In genomic region chr1:243731301-243731891, GRCh38 we compare ENCODE assay signal across 10 cellular contexts.
A peak's percentile ranks its signal among the peaks of the same experiment; 100 is the strongest.
DNase-seq lines count a peak whose midpoint lies in the region; ATAC-seq and TF ChIP-seq lines count a peak whose summit lies in the region.
"Had no signal": no experiment of that assay in that cellular context is flagged by ENCODE, and none has a peak within 500 bp of the region (broad histone marks: within the 10 kb centered on the region; RNA-seq: fewer than 3 reads in every experiment).

No MANE protein-coding gene starts in this region.

- H3K36me3 ChIP-seq in mucosa of descending colon (ENCODE audit: low read depth), result no peaks in the 10 kb centered on the region

- H3K27me3 Mint-ChIP-seq in activated CD4-positive, alpha-beta T cell treated with anti-CD3 and anti-CD28 coated beads, Interleukin-2, amount 10 ng/mL, durations not matched to agents 24 days and 14 days, result no peaks in the 10 kb centered on the region
- H3K27me3 Mint-ChIP-seq: stimulated activated naive CD8-positive, alpha-beta T cell treated with anti-CD3 and anti-CD28 coated beads, Interleukin-15, amount 100 ng/mL, for 72 hours had no signal

- peak overlapping the region; percentile 81 for H3K27ac ChIP-seq in caudate nucleus (ENCODE audit: low read depth, low read length)

- peaks cover 2% of the 10 kb centered on the region for H3K36me3 Mint-ChIP-seq in activated CD4-positive, alpha-beta T cell treated with anti-CD3 and anti-CD28 coated beads, Interleukin-2, amount 10 ng/mL, durations not matched to agents 24 days and 14 days (ENCODE audit: low read depth)

- H3K4me1 ChIP-seq in mucosa of descending colon (ENCODE audit: low read depth), result no peaks in the 10 kb centered on the region

- no peak overlapping the region for H3K4me3 ChIP-seq in mucosa of descending colon

- H3K4me1 Mint-ChIP-seq in activated CD4-positive, alpha-beta T cell treated with anti-CD3 and anti-CD28 coated beads, Interleukin-2, amount 10 ng/mL, durations not matched to agents 24 days and 14 days, result peaks cover 7% of the 10 kb centered on the region

- H3K9me3 ChIP-seq in mucosa of descending colon, result no peaks in the 10 kb centered on the region

- intact Hi-C loops in mucosa of descending colon (cut with DNase I, micrococcal nuclease), result no loop called here
- intact Hi-C loops in activated CD4-positive, alpha-beta T cell treated with anti-CD3 and anti-CD28 coated beads, Interleukin-2, amount 10 ng/mL, durations not matched to agents 24 days and 14 days (cut with micrococcal nuclease), result no loop called here

- H3K9me3 Mint-ChIP-seq in activated CD4-positive, alpha-beta T cell treated with anti-CD3 and anti-CD28 coated beads, Interleukin-2, amount 10 ng/mL, durations not matched to agents 24 days and 14 days, result peaks cover 6% of the 10 kb centered on the region
- H3K9me3 Mint-ChIP-seq: stimulated activated naive CD8-positive, alpha-beta T cell treated with anti-CD3 and anti-CD28 coated beads, Interleukin-15, amount 100 ng/mL, for 72 hours had no signal

- DNase-seq in D341Med (ENCODE audit: low spot score) (peak; percentile 49), NCI-H2029 (lab: John Stamatoyannopoulos, UW) (peak; percentile 78), caudate nucleus (lab: John Stamatoyannopoulos, UW) (peak in 10 of 61 donors; percentile 10 to 61 (median 24)), mucosa of descending colon (peak in 1 of 3 donors; percentile 34), GM19240 (ENCODE audit: insufficient read length, low spot score) (no peak)
- DNase-seq in activated CD4-positive, alpha-beta T cell treated with anti-CD3 and anti-CD28 coated beads, Interleukin-2, amount 10 ng/mL, durations not matched to agents 24 days and 14 days, result no peak
- DNase-seq in activated CD4-positive, alpha-beta T cell treated with anti-CD3 and anti-CD28 coated beads, Interleukin-2, amount 50 U/mL, for 1 hour, result no peak
- DNase-seq: activated CD8-positive, alpha-beta memory T cell treated with anti-CD3 and anti-CD28 coated beads, Interleukin-2, amount 50 U/mL, for 48 hours; stimulated activated naive CD8-positive, alpha-beta T cell treated with anti-CD3 and anti-CD28 coated beads, Interleukin-15, amount 100 ng/mL, for 72 hours had no signal

- H3K4me3 Mint-ChIP-seq in activated CD4-positive, alpha-beta T cell treated with anti-CD3 and anti-CD28 coated beads, Interleukin-2, amount 10 ng/mL, durations not matched to agents 24 days and 14 days, result no peak overlapping the region
- H3K4me3 Mint-ChIP-seq: stimulated activated naive CD8-positive, alpha-beta T cell treated with anti-CD3 and anti-CD28 coated beads, Interleukin-15, amount 100 ng/mL, for 72 hours had no signal

- H3K27ac Mint-ChIP-seq in activated CD4-positive, alpha-beta T cell treated with anti-CD3 and anti-CD28 coated beads, Interleukin-2, amount 10 ng/mL, durations not matched to agents 24 days and 14 days, result no peak overlapping the region
- H3K27ac Mint-ChIP-seq: stimulated activated naive CD8-positive, alpha-beta T cell treated with anti-CD3 and anti-CD28 coated beads, Interleukin-15, amount 100 ng/mL, for 72 hours had no signal

- TF ChIP-seq CTCF in mucosa of descending colon (IDR thresholded peaks at IDR 0.05), result no peak

- peak; percentile 64 for ATAC-seq in mucosa of descending colon
- no peak for ATAC-seq in HG03135 (IDR thresholded peaks at IDR 0.05; ENCODE audit: unreplicated experiment)
- ATAC-seq: stimulated activated naive CD8-positive, alpha-beta T cell treated with anti-CD3 and anti-CD28 coated beads, Interleukin-15, amount 100 ng/mL, for 72 hours had no signal

Comparison
In these comparisons a context has a peak if more than half of its experiments do, and no peak if none do; other contexts are left out.
1. DNase-seq: peak in D341Med (single experiment) and NCI-H2029 (single experiment); none in activated CD4-positive, alpha-beta T cell treated with anti-CD3 and anti-CD28 coated beads, Interleukin-2, amount 10 ng/mL, durations not matched to agents 24 days and 14 days (single experiment), GM19240 (single experiment) and activated CD4-positive, alpha-beta T cell treated with anti-CD3 and anti-CD28 coated beads, Interleukin-2, amount 50 U/mL, for 1 hour (single experiment).